8 cellular contexts compared by ENCODE assay signal in genomic region chr3:38649500-38650247, GRCh38. TPM values are rescaled to one million over a fixed set of nuclear protein-coding genes. Genes with fewer than 3 reads are reported as not detected.
DNase-seq lines count a peak whose midpoint lies in the region; ATAC-seq lines count a peak whose summit lies in the region.

SCN5A (minus strand) TSS chr3:38649687; CDS start chr3:38633307, 16,380 bp downstream.

- no peaks in the 10 kb centered on the region for H3K9me3 Mint-ChIP-seq in immature natural killer cell

- peak within 1 kb of the TSS; percentile 39 to 86 (median 71) for H3K4me3 Mint-ChIP-seq in immature natural killer cell

- ATAC-seq in HG03045 (IDR thresholded peaks at IDR 0.05; ENCODE audit: unreplicated experiment) (peak; percentile 56), GM18870 (IDR thresholded peaks at IDR 0.05; ENCODE audit: unreplicated experiment) (no peak)

- H3K4me3 ChIP-seq in GM08714 (ENCODE audit: low read length) = peak within 1 kb of the TSS; percentile 18; the same call in 1 of the 2 replicates

- H3K4me1 Mint-ChIP-seq in immature natural killer cell = peaks cover 6 to 8% of the 10 kb centered on the region in 2 donors

- H3K27me3 Mint-ChIP-seq in immature natural killer cell (ENCODE audit: low read depth in 3 of 3) = peaks cover 2 to 13% (median 4%) of the 10 kb centered on the region in 3 donors

- H3K27ac Mint-ChIP-seq in immature natural killer cell = no peak within 1 kb of the TSS

- no peaks in the 10 kb centered on the region for H3K36me3 Mint-ChIP-seq in immature natural killer cell

- peak; percentile 63 for DNase-seq in SW480 (ENCODE audit: low spot score)
- DNase-seq in astrocyte of the hippocampus (ENCODE audit: low read depth, low spot score) = peak; percentile 67
- DNase-seq in immature natural killer cell = peak; percentile 12 to 15 (median 12)
- DNase-seq in stimulated activated CD4-positive, alpha-beta T cell treated with anti-CD3 and anti-CD28 coated beads, Interleukin-12 subunit alpha, Interleukin-12 subunit beta, amount 100 ng/mL, for 48 hours (ENCODE audit: low read depth in 2 of 3, low spot score in 1 of 3) = peak; percentile 22 to 40 (median 26)
- no peak for DNase-seq in ureter (ENCODE audit: low spot score)

RNA-seq across cellular contexts. Expression of gene SCN5A, which starts in this region (rescaled TPM):
- not detected for polyA plus RNA-seq in immature natural killer cell
- 3.5 TPM for total RNA-seq in ureter

Comparison
In these comparisons a context has a peak if more than half of its experiments do, and no peak if none do; other contexts are left out.
1. Peak in DNase-seq in immature natural killer cell; RNA of the gene not detected or under 1 TPM.